ENCODE assay signal across 1 cellular context in genomic region chr2:172698041-172698863, GRCh38.
TF ChIP-seq lines count a peak whose summit lies in the region.

No MANE protein-coding gene starts in this region.

TF ChIP-seq in IMR-90, 13 proteins besides CTCF, POLR2A, EP300 and RAD21 (continued from another document):
- TF ChIP-seq, protein P1, sequence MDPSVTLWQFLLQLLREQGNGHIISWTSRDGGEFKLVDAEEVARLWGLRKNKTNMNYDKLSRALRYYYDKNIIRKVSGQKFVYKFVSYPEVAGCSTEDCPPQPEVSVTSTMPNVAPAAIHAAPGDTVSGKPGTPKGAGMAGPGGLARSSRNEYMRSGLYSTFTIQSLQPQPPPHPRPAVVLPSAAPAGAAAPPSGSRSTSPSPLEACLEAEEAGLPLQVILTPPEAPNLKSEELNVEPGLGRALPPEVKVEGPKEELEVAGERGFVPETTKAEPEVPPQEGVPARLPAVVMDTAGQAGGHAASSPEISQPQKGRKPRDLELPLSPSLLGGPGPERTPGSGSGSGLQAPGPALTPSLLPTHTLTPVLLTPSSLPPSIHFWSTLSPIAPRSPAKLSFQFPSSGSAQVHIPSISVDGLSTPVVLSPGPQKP (IDR thresholded peaks at IDR 0.05; ENCODE audit: borderline replicate concordance, low read depth, low read length): no peak
- TF ChIP-seq FOS (IDR thresholded peaks at IDR 0.05; ENCODE audit: low read depth, low read length) (peak; percentile 99), BHLHE40 (IDR thresholded peaks at IDR 0.05; ENCODE audit: low read depth, low read length) (peak; percentile 67; the same call in 1 of the 2 replicates), MXI1 (IDR thresholded peaks at IDR 0.05; ENCODE audit: borderline replicate concordance, low read depth, low read length) (no peak)
